In genomic region chr14:104951863-104952657, GRCh38 we compare ENCODE assay signal across 7 cellular contexts. TPM values are rescaled to one million over a fixed set of nuclear protein-coding genes. Genes with fewer than 3 reads are reported as not detected.
"Had no signal": no experiment of that assay in that cellular context is flagged by ENCODE, and none has a peak within 500 bp of the region (broad histone marks: within the 10 kb centered on the region; RNA-seq: fewer than 3 reads in every experiment).

No MANE protein-coding gene starts in this region.

RNA-seq across cellular contexts. Expression of gene AHNAK2, which starts 26.1 kb away (rescaled TPM):
- polyA plus RNA-seq: immature natural killer cell had no signal

RNA-seq across cellular contexts. Expression of gene PLD4, which starts 27.4 kb away (rescaled TPM):
- total RNA-seq: dermis microvascular lymphatic vessel endothelial cell, endodermal cell, gastrocnemius medialis, glomerular endothelial cell, hepatocyte, left lobe of liver had no signal
